16 cellular contexts compared by ENCODE assay signal in the genomic region with DNA sequence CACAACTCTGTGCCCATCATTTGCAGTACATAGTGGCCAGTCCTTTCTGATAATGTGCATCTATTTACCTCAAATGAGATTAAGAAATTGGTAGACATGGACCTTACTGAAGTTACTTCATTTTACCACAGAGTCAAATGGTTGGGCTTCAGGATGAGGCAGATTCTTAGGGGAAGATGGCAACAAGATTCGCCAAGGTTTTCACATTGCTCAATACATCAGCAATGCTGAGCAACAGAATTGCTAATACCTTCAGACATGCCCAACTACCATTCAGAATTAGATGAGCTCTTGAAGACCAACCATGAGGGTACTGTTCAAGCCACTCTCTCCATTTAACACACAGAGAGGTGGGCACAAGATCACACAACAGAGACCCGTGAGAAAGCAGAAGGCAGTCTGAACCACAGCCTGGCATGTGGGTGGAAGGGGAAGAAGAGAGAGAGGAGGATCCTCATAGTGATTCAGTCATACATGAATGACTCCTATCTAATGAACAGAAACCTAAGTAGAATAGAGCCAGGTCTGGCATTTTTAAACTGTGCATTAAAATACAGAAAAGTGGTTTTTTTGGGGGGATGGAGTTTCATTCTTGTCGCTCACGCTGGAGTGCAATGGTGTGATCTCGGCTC. TPM values are rescaled to one million over a fixed set of nuclear protein-coding genes. Genes with fewer than 3 reads are reported as not detected.
DNase-seq lines count a peak whose midpoint lies in the region; ATAC-seq and TF ChIP-seq lines count a peak whose summit lies in the region.
"Had no signal": no experiment of that assay in that cellular context is flagged by ENCODE, and none has a peak within 500 bp of the region (broad histone marks: within the 10 kb centered on the region; RNA-seq: fewer than 3 reads in every experiment).

No MANE protein-coding gene starts in this region.

- no peak for TF ChIP-seq EP300 in gastroesophageal sphincter (IDR thresholded peaks at IDR 0.05)

- H3K36me3 ChIP-seq in lower lobe of right lung (peaks cover 8% of the 10 kb centered on the region), gastroesophageal sphincter (no peaks in the 10 kb centered on the region)
- H3K36me3 ChIP-seq: neural progenitor cell, sigmoid colon, tibial nerve had no signal

- H3K27ac ChIP-seq in lower lobe of right lung (no peak overlapping the region), gastroesophageal sphincter (no peak overlapping the region)
- H3K27ac ChIP-seq: 22Rv1, neural progenitor cell, sigmoid colon, tibial nerve had no signal

- H3K4me3 ChIP-seq in NB4 (ENCODE audit: low read depth, low read length) (no peak overlapping the region), lower lobe of right lung (no peak overlapping the region), gastroesophageal sphincter (no peak overlapping the region)
- H3K4me3 ChIP-seq: neural progenitor cell, sigmoid colon, tibial nerve had no signal

- TF ChIP-seq POLR2A in NB4 (IDR thresholded peaks at IDR 0.05; ENCODE audit: extremely low read depth, insufficient read length) (no peak), gastroesophageal sphincter (IDR thresholded peaks at IDR 0.05) (no peak)

- TF ChIP-seq CTCF in NB4 (IDR thresholded peaks at IDR 0.05; ENCODE audit: low read depth, low read length) (no peak), lower lobe of right lung (IDR thresholded peaks at IDR 0.05) (no peak), gastroesophageal sphincter (IDR thresholded peaks at IDR 0.05) (no peak)

- H3K4me1 ChIP-seq in lower lobe of right lung, result peaks cover 21% of the 10 kb centered on the region
- H3K4me1 ChIP-seq in gastroesophageal sphincter, result no peaks in the 10 kb centered on the region
- H3K4me1 ChIP-seq: neural progenitor cell, sigmoid colon had no signal

- peak; percentile 51 for DNase-seq in SIG-M5 treated with dmso at 0.1 percent for 504 hours (lab: John Stamatoyannopoulos, UW; ENCODE audit: unreplicated experiment)
- no peak for DNase-seq in SIG-M5 (lab: John Stamatoyannopoulos, UW)
- peak; percentile 26 for DNase-seq in NB4 (ENCODE audit: low read depth)
- DNase-seq in lower lobe of right lung, result no peak
- DNase-seq in RKO (ENCODE audit: low spot score), result no peak
- DNase-seq: effector CD8-positive, alpha-beta T cell; NCI-H1092; NCI-H510A treated with DMSO at 0.1 percent for 48 hours; sigmoid colon had no signal

- H3K27me3 ChIP-seq in lower lobe of right lung (ENCODE audit: low read depth), result no peaks in the 10 kb centered on the region
- no peaks in the 10 kb centered on the region for H3K27me3 ChIP-seq in gastroesophageal sphincter
- H3K27me3 ChIP-seq: neural progenitor cell, sigmoid colon, tibial nerve had no signal

- H3K9me3 ChIP-seq in lower lobe of right lung, result no peaks in the 10 kb centered on the region
- H3K9me3 ChIP-seq in gastroesophageal sphincter, result no peaks in the 10 kb centered on the region
- H3K9me3 ChIP-seq: sigmoid colon, tibial nerve had no signal

- ATAC-seq in GM21390 (IDR thresholded peaks at IDR 0.05; ENCODE audit: unreplicated experiment) (peak; percentile 70), lower lobe of right lung (peak; percentile 64 to 75), gastroesophageal sphincter (no peak), HG03097 (IDR thresholded peaks at IDR 0.05; ENCODE audit: low FRiP score, unreplicated experiment) (no peak)
- ATAC-seq: left lobe of liver had no signal

- WGBS in gastroesophageal sphincter (ENCODE audit: low coverage in 1 of 2), 2 donors, result 86 to 100% methylated on average over 1 to 3 of the region's 5 CpGs

- intact Hi-C loops in lower lobe of right lung (cut with DNase I), result no loop called here

RNA-seq across cellular contexts. Expression of a gene that starts 28.5 kb away (rescaled TPM):
- total RNA-seq in lower lobe of right lung (224 TPM), gastroesophageal sphincter (10 to 100 TPM; 24.9 to 57.3 (median 50.5) TPM)

Comparison
In these comparisons a context has a peak if more than half of its experiments do, and no peak if none do; other contexts are left out.
1. DNase-seq: peak in SIG-M5 treated with dmso at 0.1 percent for 504 hours (single experiment) and NB4 (single experiment); none in SIG-M5 (single experiment), lower lobe of right lung (single experiment) and RKO (single experiment).
2. ATAC-seq: peak in GM21390 (single experiment) and lower lobe of right lung (2 of 2); none in gastroesophageal sphincter (single experiment) and HG03097 (single experiment).